14 cellular contexts compared by ENCODE assay signal in the genomic region with DNA sequence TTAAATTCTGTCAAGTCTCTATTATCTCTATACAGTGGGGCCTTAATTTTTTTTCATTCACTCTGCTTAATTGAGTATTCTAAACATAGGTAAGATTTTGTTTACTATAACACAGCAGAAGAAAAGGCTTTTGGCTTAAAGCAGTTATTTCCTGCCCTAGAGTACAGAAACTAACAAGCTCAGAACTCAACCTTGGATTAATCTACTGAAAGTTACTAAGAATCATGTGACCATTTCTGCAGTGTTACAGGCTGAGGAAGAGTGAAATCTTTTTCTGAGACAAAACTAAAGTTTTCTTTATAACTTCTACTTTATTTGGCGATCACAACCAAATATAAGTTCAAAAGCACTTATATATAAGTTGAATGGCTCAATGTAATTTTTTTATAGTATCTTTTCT.
DNase-seq lines count a peak whose midpoint lies in the region; ATAC-seq, FAIRE-seq and TF ChIP-seq lines count a peak whose summit lies in the region.
"Had no signal": no experiment of that assay in that cellular context is flagged by ENCODE, and none has a peak within 500 bp of the region (broad histone marks: within the 10 kb centered on the region; RNA-seq: fewer than 3 reads in every experiment).

No MANE protein-coding gene starts in this region.

- CTCF ChIA-PET in PC-3 (lab: Charles Lee) = no interaction called here

- H3K4me1 ChIP-seq in kidney (ENCODE audit: control insufficient read depth in 1 of 2, insufficient read depth in 1 of 2, low read depth in 1 of 2, low read length in 2 of 2) = no peaks in the 10 kb centered on the region
- H3K4me1 ChIP-seq in PC-3 (ENCODE audit: insufficient read depth, low read length) = no peaks in the 10 kb centered on the region

- no peak overlapping the region for H3K4me3 ChIP-seq in choroid plexus epithelial cell (ENCODE audit: low read depth, low read length)
- H3K4me3 ChIP-seq in kidney (ENCODE audit: low read length in 2 of 2) = no peak overlapping the region
- no peak overlapping the region for H3K4me3 ChIP-seq in PC-3 (ENCODE audit: low read length)
- H3K4me3 ChIP-seq: PC-9, SK-N-MC had no signal

- DNase-seq in NOMO-1 treated with DMSO at 0.1 percent for 48 hours (lab: John Stamatoyannopoulos, UW; ENCODE audit: unreplicated experiment) (peak; percentile 59), NOMO-1 treated with dmso at 0.1 percent for 144 hours (lab: John Stamatoyannopoulos, UW; ENCODE audit: unreplicated experiment) (no peak), NCI-H69 (lab: John Stamatoyannopoulos, UW) (peak; percentile 35), choroid plexus epithelial cell (ENCODE audit: low read depth) (peak; percentile 10), sciatic nerve (ENCODE audit: low spot score) (no peak), kidney (no peak), PC-3 (no peak)
- DNase-seq in activated CD4-positive, alpha-beta T cell treated with anti-CD3 and anti-CD28 coated beads for 4 hours = no peak
- DNase-seq: C1 segment of cervical spinal cord, DMS79 treated with DMSO at 0.1 percent for 48 hours, HFFc6, NCI-H187 treated with DMSO at 0.1 percent for 48 hours, PC-9 had no signal

- no peaks in the 10 kb centered on the region for H3K9me2 ChIP-seq in PC-3 (replicated peaks; ENCODE audit: low read length)

- no TSS peak for BruUV-seq in PC-3 (replicated peaks; lab: Mats Ljungman, UMichigan)

- no peaks in the 10 kb centered on the region for H4K20me1 ChIP-seq in PC-3 (ENCODE audit: low read length)

- no peak overlapping the region for H2AFZ ChIP-seq in PC-3 (ENCODE audit: low read length)
- H2AFZ ChIP-seq: PC-9 had no signal

- H3K36me3 ChIP-seq in kidney (ENCODE audit: control insufficient read depth in 1 of 2, insufficient read depth in 2 of 2, low read length in 2 of 2) (no peaks in the 10 kb centered on the region), PC-3 (ENCODE audit: low read depth, low read length) (no peaks in the 10 kb centered on the region)

- ATAC-seq in sciatic nerve (peak; percentile 69), PC-3 (no peak)

- no peaks in the 10 kb centered on the region for H3K27me3 ChIP-seq in PC-3 (ENCODE audit: low read length)

- no peak overlapping the region for H3K9ac ChIP-seq in kidney (ENCODE audit: low read length in 2 of 2)
- H3K9ac ChIP-seq in PC-3 (ENCODE audit: low read length) = no peak overlapping the region

- FAIRE-seq in kidney (lab: Jason Lieb, UNC) = no peak

- intact Hi-C loops in sciatic nerve (cut with DNase I) (no loop called here), kidney (cut with DNase I) (no loop called here), PC-3 (cut with micrococcal nuclease) (loop anchor here (5.0 to 10.0 kb wide), 4 partner anchors 174 to 526 kb away; no protein-coding TSS in a partner anchor)

- no peak for TF ChIP-seq CTCF in choroid plexus epithelial cell (conservative IDR thresholded peaks at IDR 0.05; ENCODE audit: low read depth, low read length)
- TF ChIP-seq CTCF in kidney (IDR thresholded peaks at IDR 0.05; ENCODE audit: borderline replicate concordance, extremely low read depth, insufficient read depth) = no peak
- TF ChIP-seq CTCF in PC-3 (conservative IDR thresholded peaks at IDR 0.05; ENCODE audit: low read depth, low read length) = no peak

- no peak overlapping the region for H3K27ac ChIP-seq in kidney (ENCODE audit: low read depth in 2 of 2, low read length in 2 of 2)
- no peak overlapping the region for H3K27ac ChIP-seq in PC-3 (ENCODE audit: low read length)
- H3K27ac ChIP-seq: PC-9, SK-N-MC had no signal

- no peaks in the 10 kb centered on the region for H3F3A ChIP-seq in PC-3 (ENCODE audit: low read length, unreplicated experiment)

- H3K4me2 ChIP-seq in PC-3 (ENCODE audit: low read length) = no peak overlapping the region
- H3K4me2 ChIP-seq: PC-9 had no signal

- POLR2A ChIA-PET in PC-3 (lab: Charles Lee; ENCODE audit: unreplicated experiment) = no interaction called here

- H3K9me3 ChIP-seq in kidney (ENCODE audit: control insufficient read depth in 1 of 2, low read length in 2 of 2) (no peaks in the 10 kb centered on the region), PC-3 (ENCODE audit: low read length) (no peaks in the 10 kb centered on the region)

- H3K79me2 ChIP-seq in PC-3 (ENCODE audit: low read length) = no peaks in the 10 kb centered on the region

Comparison
In these comparisons a context has a peak if more than half of its experiments do, and no peak if none do; other contexts are left out.
1. DNase-seq: peak in NOMO-1 treated with DMSO at 0.1 percent for 48 hours (single experiment), NCI-H69 (single experiment) and choroid plexus epithelial cell (single experiment); none in NOMO-1 treated with dmso at 0.1 percent for 144 hours (single experiment), sciatic nerve (single experiment), kidney (single experiment), PC-3 (single experiment) and activated CD4-positive, alpha-beta T cell treated with anti-CD3 and anti-CD28 coated beads for 4 hours (0 of 2).